ENCODE assay signal across 1 cellular context in genomic region chr1:167703557-167703956, GRCh38.
TF ChIP-seq lines count a peak whose summit lies in the region.

No MANE protein-coding gene starts in this region.

TF ChIP-seq in H1, 55 proteins besides CTCF, POLR2A, EP300 and RAD21:
- TF ChIP-seq SIX5 (IDR thresholded peaks at IDR 0.05; ENCODE audit: low read depth, low read length) (no peak), HDAC2 (IDR thresholded peaks at IDR 0.05; ENCODE audit: borderline replicate concordance in 1 of 2, low read depth in 2 of 2, low read length in 2 of 2) (no peak), BCL11A (IDR thresholded peaks at IDR 0.05; ENCODE audit: low read depth in 2 of 2, low read length in 2 of 2) (no peak), CEBPB (IDR thresholded peaks at IDR 0.05; ENCODE audit: low read depth, low read length) (no peak), GTF2F1 (IDR thresholded peaks at IDR 0.05; ENCODE audit: borderline replicate concordance, low read depth, low read length) (no peak), MAX (IDR thresholded peaks at IDR 0.05) (no peak), RNF2 (IDR thresholded peaks at IDR 0.05; ENCODE audit: borderline replicate concordance, low read depth, low read length, missing control alignments, poor library complexity, severe bottlenecking) (no peak), CTBP2 (IDR thresholded peaks at IDR 0.05; ENCODE audit: borderline replicate concordance, insufficient read depth, insufficient read length, low read length) (no peak), SRF (IDR thresholded peaks at IDR 0.05; ENCODE audit: low read depth, low read length) (no peak), NANOG (IDR thresholded peaks at IDR 0.05; ENCODE audit: insufficient read depth, low read depth, low read length, poor library complexity, severe bottlenecking) (no peak), ASH2L (IDR thresholded peaks at IDR 0.05; ENCODE audit: low read length) (no peak), KDM1A (IDR thresholded peaks at IDR 0.05; ENCODE audit: borderline replicate concordance, low read length) (no peak), BACH1 (IDR thresholded peaks at IDR 0.05; ENCODE audit: low read length) (no peak), BRCA1 (IDR thresholded peaks at IDR 0.05; ENCODE audit: low read depth, low read length) (no peak), TEAD4 (IDR thresholded peaks at IDR 0.05; ENCODE audit: low read depth, low read length) (no peak), SP1 (IDR thresholded peaks at IDR 0.05; ENCODE audit: low read depth, low read length) (no peak)
